ENCODE assay signal across 15 cellular contexts in genomic region chr1:81781749-81782148, GRCh38. TPM values are rescaled to one million over a fixed set of nuclear protein-coding genes. Genes with fewer than 3 reads are reported as not detected.
"Had no signal": no experiment of that assay in that cellular context is flagged by ENCODE, and none has a peak within 500 bp of the region (broad histone marks: within the 10 kb centered on the region; RNA-seq: fewer than 3 reads in every experiment).

No MANE protein-coding gene starts in this region.

- ATAC-seq: activated T-cell treated with anti-CD3 and anti-CD28 coated beads, Interleukin-2, amount 50 U/mL, for 72 hours; left lung; stimulated activated naive B cell treated with anti-CD40 and anti-IgM and Interleukin-4, amounts not matched to agents 10 μg/mL and 1 μg/mL and 100 μg/mL, for 72 hours had no signal

- H3K36me3 Mint-ChIP-seq: stimulated activated naive B cell treated with anti-CD40 and anti-IgM and Interleukin-4, amounts not matched to agents 10 μg/mL and 1 μg/mL and 100 μg/mL, for 72 hours had no signal

- H3K27ac ChIP-seq: ascending aorta, left lung had no signal

- H3K4me3 ChIP-seq: ascending aorta, left lung had no signal

- H3K4me1 Mint-ChIP-seq: nephron progenitor cell; stimulated activated naive B cell treated with anti-CD40 and anti-IgM and Interleukin-4, amounts not matched to agents 10 μg/mL and 1 μg/mL and 100 μg/mL, for 72 hours had no signal

- H3K4me1 ChIP-seq: ascending aorta, left lung had no signal

- H3K27ac Mint-ChIP-seq: activated T-cell treated with anti-CD3 and anti-CD28 coated beads, Interleukin-2, amount 50 U/mL, for 72 hours; dendritic cell treated with granulocyte-macrophage colony-stimulating factor and Interleukin-4, amounts not matched to agents 40 ng/mL and 50 ng/mL, for 4 days; nephron progenitor cell; stimulated activated naive B cell treated with anti-CD40 and anti-IgM and Interleukin-4, amounts not matched to agents 10 μg/mL and 1 μg/mL and 100 μg/mL, for 72 hours had no signal

- DNase-seq: activated CD4-positive, alpha-beta T cell treated with anti-CD3 and anti-CD28 coated beads for 1 hour; activated CD4-positive, alpha-beta T cell treated with anti-CD3 and anti-CD28 coated beads, Interleukin-2, amount 50 U/mL, for 4 hours; activated effector memory CD4-positive, alpha-beta T cell treated with anti-CD3 and anti-CD28 coated beads, Interleukin-2, amount 50 U/mL, for 16 hours; activated naive CD4-positive, alpha-beta T cell treated with anti-CD3 and anti-CD28 coated beads, Interleukin-2, amount 50 U/mL, for 16 hours; activated T-cell treated with anti-CD3 and anti-CD28 coated beads, Interleukin-2, amount 50 U/mL, for 72 hours; effector CD8-positive, alpha-beta T cell; head of caudate nucleus; left lung; nephron progenitor cell; retina; stimulated activated naive B cell treated with anti-CD40 and anti-IgM and Interleukin-4, amounts not matched to agents 10 μg/mL and 1 μg/mL and 100 μg/mL, for 72 hours had no signal

- H3K9me3 ChIP-seq: ascending aorta had no signal

- H3K4me3 Mint-ChIP-seq: activated T-cell treated with anti-CD3 and anti-CD28 coated beads, Interleukin-2, amount 50 U/mL, for 72 hours; dendritic cell treated with granulocyte-macrophage colony-stimulating factor and Interleukin-4, amounts not matched to agents 40 ng/mL and 50 ng/mL, for 4 days; nephron progenitor cell; stimulated activated naive B cell treated with anti-CD40 and anti-IgM and Interleukin-4, amounts not matched to agents 10 μg/mL and 1 μg/mL and 100 μg/mL, for 72 hours had no signal

- H3K27me3 Mint-ChIP-seq: dendritic cell treated with granulocyte-macrophage colony-stimulating factor and Interleukin-4, amounts not matched to agents 40 ng/mL and 50 ng/mL, for 4 days; stimulated activated naive B cell treated with anti-CD40 and anti-IgM and Interleukin-4, amounts not matched to agents 10 μg/mL and 1 μg/mL and 100 μg/mL, for 72 hours had no signal

- H3K36me3 ChIP-seq: ascending aorta, left lung had no signal

- H3K27me3 ChIP-seq: ascending aorta, left lung had no signal

RNA-seq across cellular contexts. Expression of gene ADGRL2, which starts 19.0 kb away (rescaled TPM):
- total RNA-seq: activated CD8-positive, alpha-beta memory T cell treated with anti-CD3 and anti-CD28 coated beads for 36 hours; activated T-cell treated with anti-CD3 and anti-CD28 coated beads, Interleukin-2, amount 50 U/mL, for 72 hours; T-helper 1 cell treated with Interleukin-12 subunit alpha and Interleukin-12 subunit beta and Interleukin-4 antibody, amounts not matched to agents 30 ng/mL and 1 ng/mL, for 36 hours had no signal
